In genomic region chr13:111184685-111185401, GRCh38 we compare ENCODE assay signal across 9 cellular contexts.
DNase-seq lines count a peak whose midpoint lies in the region; ATAC-seq, FAIRE-seq and TF ChIP-seq lines count a peak whose summit lies in the region.
"Had no signal": no experiment of that assay in that cellular context is flagged by ENCODE, and none has a peak within 500 bp of the region (broad histone marks: within the 10 kb centered on the region; RNA-seq: fewer than 3 reads in every experiment).

No MANE protein-coding gene starts in this region.

- peaks cover 6% of the 10 kb centered on the region for H3K36me3 Mint-ChIP-seq in CD4-positive, CD25-positive, alpha-beta regulatory T cell
- H3K36me3 Mint-ChIP-seq in activated CD4-positive, alpha-beta T cell treated with anti-CD3 and anti-CD28 coated beads, Interleukin-2, amount 10 ng/mL, durations not matched to agents 24 days and 14 days (ENCODE audit: low read depth), result peaks cover 29% of the 10 kb centered on the region

- peak overlapping the region; percentile 64 for H3K27ac ChIP-seq in CD4-positive, CD25-positive, alpha-beta regulatory T cell (ENCODE audit: insufficient read depth, low read length, poor library complexity, severe bottlenecking)
- peak overlapping the region; percentile 64 for H3K27ac ChIP-seq in right atrium auricular region
- peak overlapping the region; percentile 76 to 91 for H3K27ac ChIP-seq in tibial artery

- H3K27me3 Mint-ChIP-seq in CD4-positive, CD25-positive, alpha-beta regulatory T cell, result no peaks in the 10 kb centered on the region
- no peaks in the 10 kb centered on the region for H3K27me3 Mint-ChIP-seq in activated CD4-positive, alpha-beta T cell treated with anti-CD3 and anti-CD28 coated beads, Interleukin-2, amount 10 ng/mL, durations not matched to agents 24 days and 14 days

- H3K27ac Mint-ChIP-seq in CD4-positive, CD25-positive, alpha-beta regulatory T cell, result peak overlapping the region; percentile 82 to 95 (median 90)
- H3K27ac Mint-ChIP-seq in activated CD4-positive, alpha-beta T cell treated with anti-CD3 and anti-CD28 coated beads, Interleukin-2, amount 10 ng/mL, durations not matched to agents 24 days and 14 days, result peak overlapping the region; percentile 94

- H3K9me3 Mint-ChIP-seq in CD4-positive, CD25-positive, alpha-beta regulatory T cell, result peaks cover 0 to 2% (median 0%) of the 10 kb centered on the region in 7 donors
- H3K9me3 Mint-ChIP-seq in activated CD4-positive, alpha-beta T cell treated with anti-CD3 and anti-CD28 coated beads, Interleukin-2, amount 10 ng/mL, durations not matched to agents 24 days and 14 days, result no peaks in the 10 kb centered on the region

- peak; percentile 75 to 78 for ATAC-seq in CD4-positive, CD25-positive, alpha-beta regulatory T cell (ENCODE audit: low read depth in 2 of 2)
- ATAC-seq in GM19025 (IDR thresholded peaks at IDR 0.05; ENCODE audit: low read depth, unreplicated experiment), result peak; percentile 82
- ATAC-seq in HG03103 (IDR thresholded peaks at IDR 0.05; ENCODE audit: low read depth, unreplicated experiment), result peak; percentile 80

- H3K27me3 ChIP-seq in CD4-positive, CD25-positive, alpha-beta regulatory T cell (ENCODE audit: control insufficient read depth, insufficient read depth, low read length), result no peaks in the 10 kb centered on the region
- no peaks in the 10 kb centered on the region for H3K27me3 ChIP-seq in right atrium auricular region
- no peaks in the 10 kb centered on the region for H3K27me3 ChIP-seq in tibial artery
- H3K27me3 ChIP-seq: adrenal gland had no signal

- DNase-seq in CD4-positive, CD25-positive, alpha-beta regulatory T cell, result peak in 2 of 3 donors; percentile 53 to 81
- peak; percentile 81 for DNase-seq in activated CD4-positive, alpha-beta T cell treated with anti-CD3 and anti-CD28 coated beads, Interleukin-2, amount 10 ng/mL, durations not matched to agents 24 days and 14 days
- DNase-seq in right atrium auricular region (ENCODE audit: low spot score) (no peak), tibial artery (peak in 1 of 2 donors; percentile 79), H54 (ENCODE audit: insufficient read length, low spot score) (no peak), AG08396 (ENCODE audit: low spot score) (no peak)

- peak overlapping the region; percentile 72 to 89 (median 86) for H3K4me3 Mint-ChIP-seq in CD4-positive, CD25-positive, alpha-beta regulatory T cell
- peak overlapping the region; percentile 82 for H3K4me3 Mint-ChIP-seq in activated CD4-positive, alpha-beta T cell treated with anti-CD3 and anti-CD28 coated beads, Interleukin-2, amount 10 ng/mL, durations not matched to agents 24 days and 14 days

- TF ChIP-seq CTCF in right atrium auricular region (IDR thresholded peaks at IDR 0.05), result no peak
- TF ChIP-seq CTCF in tibial artery (IDR thresholded peaks at IDR 0.05), result no peak

- intact Hi-C loops in activated CD4-positive, alpha-beta T cell treated with anti-CD3 and anti-CD28 coated beads, Interleukin-2, amount 10 ng/mL, durations not matched to agents 24 days and 14 days (cut with micrococcal nuclease), result loop anchor here (5.0 to 10.0 kb wide), 3 partner anchors 37 to 270 kb away; partner anchors contain the start of gene ANKRD10
- intact Hi-C loops in tibial artery (cut with DNase I; ENCODE audit: low total_unique reads), result no loop called here

- no peak for TF ChIP-seq POLR2A in H54 (IDR thresholded peaks at IDR 0.05; ENCODE audit: low read depth, low read length)

- no peaks in the 10 kb centered on the region for H3K36me3 ChIP-seq in CD4-positive, CD25-positive, alpha-beta regulatory T cell (ENCODE audit: control insufficient read depth, insufficient read depth, low read length)
- H3K36me3 ChIP-seq in right atrium auricular region (no peaks in the 10 kb centered on the region), tibial artery (no peaks in the 10 kb centered on the region)
- H3K36me3 ChIP-seq: adrenal gland had no signal

- no peak for FAIRE-seq in H54 (lab: Jason Lieb, UNC)

- H3K4me3 ChIP-seq in CD4-positive, CD25-positive, alpha-beta regulatory T cell (ENCODE audit: low read depth, low read length), result peak overlapping the region; percentile 66
- H3K4me3 ChIP-seq in right atrium auricular region, result no peak overlapping the region
- peak overlapping the region; percentile 4 to 6 for H3K4me3 ChIP-seq in tibial artery
- H3K4me3 ChIP-seq: adrenal gland had no signal

- H3K9me3 ChIP-seq in CD4-positive, CD25-positive, alpha-beta regulatory T cell (ENCODE audit: control insufficient read depth in 2 of 2, low read length in 2 of 2), result no peaks in the 10 kb centered on the region
- H3K9me3 ChIP-seq in right atrium auricular region (no peaks in the 10 kb centered on the region), tibial artery (no peaks in the 10 kb centered on the region)
- H3K9me3 ChIP-seq: adrenal gland had no signal

- H3K4me1 Mint-ChIP-seq in CD4-positive, CD25-positive, alpha-beta regulatory T cell, result peaks cover 39 to 99% (median 82%) of the 10 kb centered on the region in 4 donors
- peaks cover 87% of the 10 kb centered on the region for H3K4me1 Mint-ChIP-seq in activated CD4-positive, alpha-beta T cell treated with anti-CD3 and anti-CD28 coated beads, Interleukin-2, amount 10 ng/mL, durations not matched to agents 24 days and 14 days

- peaks cover 70% of the 10 kb centered on the region for H3K4me1 ChIP-seq in CD4-positive, CD25-positive, alpha-beta regulatory T cell (ENCODE audit: control insufficient read depth, insufficient read depth, low read length, poor library complexity, severe bottlenecking)
- peaks cover 0 to 64% of the 10 kb centered on the region in 2 donors for H3K4me1 ChIP-seq in right atrium auricular region
- peaks cover 0 to 97% (median 61%) of the 10 kb centered on the region in 4 donors for H3K4me1 ChIP-seq in tibial artery

Comparison
In these comparisons a context has a peak if more than half of its experiments do, and no peak if none do; other contexts are left out.
1. DNase-seq: peak in CD4-positive, CD25-positive, alpha-beta regulatory T cell (2 of 3) and activated CD4-positive, alpha-beta T cell treated with anti-CD3 and anti-CD28 coated beads, Interleukin-2, amount 10 ng/mL, durations not matched to agents 24 days and 14 days (single experiment); none in right atrium auricular region (single experiment), H54 (single experiment) and AG08396 (single experiment).
2. H3K4me3 ChIP-seq: peak in CD4-positive, CD25-positive, alpha-beta regulatory T cell (single experiment) and tibial artery (2 of 2); none in right atrium auricular region (0 of 2).
3. Peak in every context shown above with its lines, with median percentiles within 50 percentile points of each other: ATAC-seq and H3K27ac ChIP-seq.